ENCODE assay signal across 15 cellular contexts in genomic region chr2:223215136-223215535, GRCh38.
"Had no signal": no experiment of that assay in that cellular context is flagged by ENCODE, and none has a peak within 500 bp of the region (broad histone marks: within the 10 kb centered on the region; RNA-seq: fewer than 3 reads in every experiment).

No MANE protein-coding gene starts in this region.

- FAIRE-seq: kidney had no signal

- ATAC-seq: activated CD8-positive, alpha-beta T cell treated with anti-CD3 and anti-CD28 coated beads, Interleukin-2, amount 10 ng/mL, durations not matched to agents 7 days and 5 days; left ventricle myocardium superior; mucosa of descending colon; naive thymus-derived CD4-positive, alpha-beta T cell; T-cell had no signal

- H3K4me3 ChIP-seq: mucosa of descending colon had no signal

- DNase-seq: activated CD4-positive, alpha-beta T cell treated with anti-CD3 and anti-CD28 coated beads, Interleukin-2, amount 10 ng/mL, durations not matched to agents 24 days and 14 days; activated CD8-positive, alpha-beta T cell treated with anti-CD3 and anti-CD28 coated beads, Interleukin-2, amount 10 ng/mL, durations not matched to agents 7 days and 5 days; activated naive CD4-positive, alpha-beta T cell treated with Interleukin-2 at 50 U/mL for 16 hours; activated naive CD8-positive, alpha-beta T cell treated with anti-CD3 and anti-CD28 coated beads, Interleukin-2, amount 10 ng/mL, durations not matched to agents 7 days and 5 days; activated T-cell treated with anti-CD3 and anti-CD28 coated beads, Interleukin-2, amount 50 U/mL, for 24 hours; cortex of kidney; erythroblast; foreskin melanocyte; kidney; left ventricle myocardium superior; mucosa of descending colon; naive thymus-derived CD4-positive, alpha-beta T cell; stimulated activated CD4-positive, alpha-beta T cell treated with anti-CD3 and anti-CD28 coated beads, Interleukin-2, amount 100 ng/mL, for 24 hours; stimulated activated naive CD4-positive, alpha-beta T cell treated with Interleukin-2 at 50 U/mL for 16 hours; T-cell had no signal
